In the genomic region with DNA sequence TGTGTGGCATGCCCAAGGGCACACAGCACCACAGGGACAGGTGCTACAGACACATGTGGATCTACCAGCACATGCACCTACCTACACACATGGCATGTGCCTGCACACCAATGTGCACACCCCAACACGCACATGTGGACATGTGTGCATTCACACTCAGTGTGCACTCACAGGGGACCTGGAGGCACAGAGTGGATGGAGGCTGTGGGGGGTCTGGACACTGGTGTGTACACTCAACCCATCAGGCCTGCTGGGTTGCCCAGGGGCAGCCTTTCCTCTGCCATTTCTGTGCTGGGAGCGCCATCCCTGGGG, we compare ENCODE assay signal across 2 cellular contexts.
A peak's percentile ranks its signal among the peaks of the same experiment; 100 is the strongest.
TF ChIP-seq lines count a peak whose summit lies in the region.

No MANE protein-coding gene starts in this region.

TF ChIP-seq in GM23338, 12 proteins besides CTCF, POLR2A, EP300 and RAD21 (continues in another document):
- TF ChIP-seq EZH2phosphoT487 (IDR thresholded peaks at IDR 0.05; ENCODE audit: unreplicated experiment) (no peak), EZH2 (IDR thresholded peaks at IDR 0.05; ENCODE audit: low read depth, unreplicated experiment) (no peak), STAT1 (IDR thresholded peaks at IDR 0.05; ENCODE audit: unreplicated experiment) (no peak), ZNF114 (CRISPR knock-in tag; IDR thresholded peaks at IDR 0.05) (no peak), CREB1 (CRISPR knock-in tag; IDR thresholded peaks at IDR 0.05; ENCODE audit: low read depth) (no peak), JUNB (IDR thresholded peaks at IDR 0.05; ENCODE audit: unreplicated experiment) (no peak), POLR2AphosphoS5 (IDR thresholded peaks at IDR 0.05; ENCODE audit: low read depth) (no peak), NANOG (IDR thresholded peaks at IDR 0.05; ENCODE audit: borderline replicate concordance) (no peak)
- TF ChIP-seq, protein P1, sequence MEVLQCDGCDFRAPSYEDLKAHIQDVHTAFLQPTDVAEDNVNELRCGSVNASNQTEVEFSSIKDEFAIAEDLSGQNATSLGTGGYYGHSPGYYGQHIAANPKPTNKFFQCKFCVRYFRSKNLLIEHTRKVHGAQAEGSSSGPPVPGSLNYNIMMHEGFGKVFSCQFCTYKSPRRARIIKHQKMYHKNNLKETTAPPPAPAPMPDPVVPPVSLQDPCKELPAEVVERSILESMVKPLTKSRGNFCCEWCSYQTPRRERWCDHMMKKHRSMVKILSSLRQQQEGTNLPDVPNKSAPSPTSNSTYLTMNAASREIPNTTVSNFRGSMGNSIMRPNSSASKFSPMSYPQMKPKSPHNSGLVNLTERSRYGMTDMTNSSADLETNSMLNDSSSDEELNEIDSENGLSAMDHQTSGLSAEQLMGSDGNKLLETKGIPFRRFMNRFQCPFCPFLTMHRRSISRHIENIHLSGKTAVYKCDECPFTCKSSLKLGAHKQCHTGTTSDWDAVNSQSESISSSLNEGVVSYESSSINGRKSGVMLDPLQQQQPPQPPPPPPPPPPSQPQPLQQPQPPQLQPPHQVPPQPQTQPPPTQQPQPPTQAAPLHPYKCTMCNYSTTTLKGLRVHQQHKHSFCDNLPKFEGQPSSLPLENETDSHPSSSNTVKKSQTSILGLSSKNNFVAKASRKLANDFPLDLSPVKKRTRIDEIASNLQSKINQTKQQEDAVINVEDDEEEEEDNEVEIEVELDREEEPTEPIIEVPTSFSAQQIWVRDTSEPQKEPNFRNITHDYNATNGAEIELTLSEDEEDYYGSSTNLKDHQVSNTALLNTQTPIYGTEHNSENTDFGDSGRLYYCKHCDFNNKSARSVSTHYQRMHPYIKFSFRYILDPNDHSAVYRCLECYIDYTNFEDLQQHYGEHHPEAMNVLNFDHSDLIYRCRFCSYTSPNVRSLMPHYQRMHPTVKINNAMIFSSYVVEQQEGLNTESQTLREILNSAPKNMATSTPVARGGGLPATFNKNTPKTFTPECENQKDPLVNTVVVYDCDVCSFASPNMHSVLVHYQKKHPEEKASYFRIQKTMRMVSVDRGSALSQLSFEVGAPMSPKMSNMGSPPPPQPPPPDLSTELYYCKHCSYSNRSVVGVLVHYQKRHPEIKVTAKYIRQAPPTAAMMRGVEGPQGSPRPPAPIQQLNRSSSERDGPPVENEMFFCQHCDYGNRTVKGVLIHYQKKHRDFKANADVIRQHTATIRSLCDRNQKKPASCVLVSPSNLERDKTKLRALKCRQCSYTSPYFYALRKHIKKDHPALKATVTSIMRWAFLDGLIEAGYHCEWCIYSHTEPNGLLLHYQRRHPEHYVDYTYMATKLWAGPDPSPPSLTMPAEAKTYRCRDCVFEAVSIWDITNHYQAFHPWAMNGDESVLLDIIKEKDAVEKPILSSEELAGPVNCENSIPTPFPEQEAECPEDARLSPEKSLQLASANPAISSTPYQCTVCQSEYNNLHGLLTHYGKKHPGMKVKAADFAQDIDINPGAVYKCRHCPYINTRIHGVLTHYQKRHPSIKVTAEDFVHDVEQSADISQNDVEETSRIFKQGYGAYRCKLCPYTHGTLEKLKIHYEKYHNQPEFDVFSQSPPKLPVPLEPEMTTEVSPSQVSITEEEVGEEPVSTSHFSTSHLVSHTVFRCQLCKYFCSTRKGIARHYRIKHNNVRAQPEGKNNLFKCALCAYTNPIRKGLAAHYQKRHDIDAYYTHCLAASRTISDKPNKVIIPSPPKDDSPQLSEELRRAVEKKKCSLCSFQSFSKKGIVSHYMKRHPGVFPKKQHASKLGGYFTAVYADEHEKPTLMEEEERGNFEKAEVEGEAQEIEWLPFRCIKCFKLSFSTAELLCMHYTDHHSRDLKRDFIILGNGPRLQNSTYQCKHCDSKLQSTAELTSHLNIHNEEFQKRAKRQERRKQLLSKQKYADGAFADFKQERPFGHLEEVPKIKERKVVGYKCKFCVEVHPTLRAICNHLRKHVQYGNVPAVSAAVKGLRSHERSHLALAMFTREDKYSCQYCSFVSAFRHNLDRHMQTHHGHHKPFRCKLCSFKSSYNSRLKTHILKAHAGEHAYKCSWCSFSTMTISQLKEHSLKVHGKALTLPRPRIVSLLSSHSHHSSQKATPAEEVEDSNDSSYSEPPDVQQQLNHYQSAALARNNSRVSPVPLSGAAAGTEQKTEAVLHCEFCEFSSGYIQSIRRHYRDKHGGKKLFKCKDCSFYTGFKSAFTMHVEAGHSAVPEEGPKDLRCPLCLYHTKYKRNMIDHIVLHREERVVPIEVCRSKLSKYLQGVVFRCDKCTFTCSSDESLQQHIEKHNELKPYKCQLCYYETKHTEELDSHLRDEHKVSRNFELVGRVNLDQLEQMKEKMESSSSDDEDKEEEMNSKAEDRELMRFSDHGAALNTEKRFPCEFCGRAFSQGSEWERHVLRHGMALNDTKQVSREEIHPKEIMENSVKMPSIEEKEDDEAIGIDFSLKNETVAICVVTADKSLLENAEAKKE (CRISPR knock-in tag; IDR thresholded peaks at IDR 0.05) = no peak
- TF ChIP-seq, protein P2, sequence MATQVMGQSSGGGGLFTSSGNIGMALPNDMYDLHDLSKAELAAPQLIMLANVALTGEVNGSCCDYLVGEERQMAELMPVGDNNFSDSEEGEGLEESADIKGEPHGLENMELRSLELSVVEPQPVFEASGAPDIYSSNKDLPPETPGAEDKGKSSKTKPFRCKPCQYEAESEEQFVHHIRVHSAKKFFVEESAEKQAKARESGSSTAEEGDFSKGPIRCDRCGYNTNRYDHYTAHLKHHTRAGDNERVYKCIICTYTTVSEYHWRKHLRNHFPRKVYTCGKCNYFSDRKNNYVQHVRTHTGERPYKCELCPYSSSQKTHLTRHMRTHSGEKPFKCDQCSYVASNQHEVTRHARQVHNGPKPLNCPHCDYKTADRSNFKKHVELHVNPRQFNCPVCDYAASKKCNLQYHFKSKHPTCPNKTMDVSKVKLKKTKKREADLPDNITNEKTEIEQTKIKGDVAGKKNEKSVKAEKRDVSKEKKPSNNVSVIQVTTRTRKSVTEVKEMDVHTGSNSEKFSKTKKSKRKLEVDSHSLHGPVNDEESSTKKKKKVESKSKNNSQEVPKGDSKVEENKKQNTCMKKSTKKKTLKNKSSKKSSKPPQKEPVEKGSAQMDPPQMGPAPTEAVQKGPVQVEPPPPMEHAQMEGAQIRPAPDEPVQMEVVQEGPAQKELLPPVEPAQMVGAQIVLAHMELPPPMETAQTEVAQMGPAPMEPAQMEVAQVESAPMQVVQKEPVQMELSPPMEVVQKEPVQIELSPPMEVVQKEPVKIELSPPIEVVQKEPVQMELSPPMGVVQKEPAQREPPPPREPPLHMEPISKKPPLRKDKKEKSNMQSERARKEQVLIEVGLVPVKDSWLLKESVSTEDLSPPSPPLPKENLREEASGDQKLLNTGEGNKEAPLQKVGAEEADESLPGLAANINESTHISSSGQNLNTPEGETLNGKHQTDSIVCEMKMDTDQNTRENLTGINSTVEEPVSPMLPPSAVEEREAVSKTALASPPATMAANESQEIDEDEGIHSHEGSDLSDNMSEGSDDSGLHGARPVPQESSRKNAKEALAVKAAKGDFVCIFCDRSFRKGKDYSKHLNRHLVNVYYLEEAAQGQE (IDR thresholded peaks at IDR 0.05; ENCODE audit: unreplicated experiment) = no peak
- TF ChIP-seq, protein P3, sequence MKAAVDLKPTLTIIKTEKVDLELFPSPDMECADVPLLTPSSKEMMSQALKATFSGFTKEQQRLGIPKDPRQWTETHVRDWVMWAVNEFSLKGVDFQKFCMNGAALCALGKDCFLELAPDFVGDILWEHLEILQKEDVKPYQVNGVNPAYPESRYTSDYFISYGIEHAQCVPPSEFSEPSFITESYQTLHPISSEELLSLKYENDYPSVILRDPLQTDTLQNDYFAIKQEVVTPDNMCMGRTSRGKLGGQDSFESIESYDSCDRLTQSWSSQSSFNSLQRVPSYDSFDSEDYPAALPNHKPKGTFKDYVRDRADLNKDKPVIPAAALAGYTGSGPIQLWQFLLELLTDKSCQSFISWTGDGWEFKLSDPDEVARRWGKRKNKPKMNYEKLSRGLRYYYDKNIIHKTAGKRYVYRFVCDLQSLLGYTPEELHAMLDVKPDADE (IDR thresholded peaks at IDR 0.05) = no peak

TF ChIP-seq in K562, 482 proteins besides CTCF, POLR2A, EP300 and RAD21:
- TF ChIP-seq, protein P4, sequence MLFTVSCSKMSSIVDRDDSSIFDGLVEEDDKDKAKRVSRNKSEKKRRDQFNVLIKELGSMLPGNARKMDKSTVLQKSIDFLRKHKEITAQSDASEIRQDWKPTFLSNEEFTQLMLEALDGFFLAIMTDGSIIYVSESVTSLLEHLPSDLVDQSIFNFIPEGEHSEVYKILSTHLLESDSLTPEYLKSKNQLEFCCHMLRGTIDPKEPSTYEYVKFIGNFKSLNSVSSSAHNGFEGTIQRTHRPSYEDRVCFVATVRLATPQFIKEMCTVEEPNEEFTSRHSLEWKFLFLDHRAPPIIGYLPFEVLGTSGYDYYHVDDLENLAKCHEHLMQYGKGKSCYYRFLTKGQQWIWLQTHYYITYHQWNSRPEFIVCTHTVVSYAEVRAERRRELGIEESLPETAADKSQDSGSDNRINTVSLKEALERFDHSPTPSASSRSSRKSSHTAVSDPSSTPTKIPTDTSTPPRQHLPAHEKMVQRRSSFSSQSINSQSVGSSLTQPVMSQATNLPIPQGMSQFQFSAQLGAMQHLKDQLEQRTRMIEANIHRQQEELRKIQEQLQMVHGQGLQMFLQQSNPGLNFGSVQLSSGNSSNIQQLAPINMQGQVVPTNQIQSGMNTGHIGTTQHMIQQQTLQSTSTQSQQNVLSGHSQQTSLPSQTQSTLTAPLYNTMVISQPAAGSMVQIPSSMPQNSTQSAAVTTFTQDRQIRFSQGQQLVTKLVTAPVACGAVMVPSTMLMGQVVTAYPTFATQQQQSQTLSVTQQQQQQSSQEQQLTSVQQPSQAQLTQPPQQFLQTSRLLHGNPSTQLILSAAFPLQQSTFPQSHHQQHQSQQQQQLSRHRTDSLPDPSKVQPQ (CRISPR knock-in tag; IDR thresholded peaks at IDR 0.05; ENCODE audit: borderline replicate concordance) = no peak
- TF ChIP-seq, protein P5, sequence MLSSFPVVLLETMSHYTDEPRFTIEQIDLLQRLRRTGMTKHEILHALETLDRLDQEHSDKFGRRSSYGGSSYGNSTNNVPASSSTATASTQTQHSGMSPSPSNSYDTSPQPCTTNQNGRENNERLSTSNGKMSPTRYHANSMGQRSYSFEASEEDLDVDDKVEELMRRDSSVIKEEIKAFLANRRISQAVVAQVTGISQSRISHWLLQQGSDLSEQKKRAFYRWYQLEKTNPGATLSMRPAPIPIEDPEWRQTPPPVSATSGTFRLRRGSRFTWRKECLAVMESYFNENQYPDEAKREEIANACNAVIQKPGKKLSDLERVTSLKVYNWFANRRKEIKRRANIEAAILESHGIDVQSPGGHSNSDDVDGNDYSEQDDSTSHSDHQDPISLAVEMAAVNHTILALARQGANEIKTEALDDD (IDR thresholded peaks at IDR 0.05) = no peak
- TF ChIP-seq, protein P6, sequence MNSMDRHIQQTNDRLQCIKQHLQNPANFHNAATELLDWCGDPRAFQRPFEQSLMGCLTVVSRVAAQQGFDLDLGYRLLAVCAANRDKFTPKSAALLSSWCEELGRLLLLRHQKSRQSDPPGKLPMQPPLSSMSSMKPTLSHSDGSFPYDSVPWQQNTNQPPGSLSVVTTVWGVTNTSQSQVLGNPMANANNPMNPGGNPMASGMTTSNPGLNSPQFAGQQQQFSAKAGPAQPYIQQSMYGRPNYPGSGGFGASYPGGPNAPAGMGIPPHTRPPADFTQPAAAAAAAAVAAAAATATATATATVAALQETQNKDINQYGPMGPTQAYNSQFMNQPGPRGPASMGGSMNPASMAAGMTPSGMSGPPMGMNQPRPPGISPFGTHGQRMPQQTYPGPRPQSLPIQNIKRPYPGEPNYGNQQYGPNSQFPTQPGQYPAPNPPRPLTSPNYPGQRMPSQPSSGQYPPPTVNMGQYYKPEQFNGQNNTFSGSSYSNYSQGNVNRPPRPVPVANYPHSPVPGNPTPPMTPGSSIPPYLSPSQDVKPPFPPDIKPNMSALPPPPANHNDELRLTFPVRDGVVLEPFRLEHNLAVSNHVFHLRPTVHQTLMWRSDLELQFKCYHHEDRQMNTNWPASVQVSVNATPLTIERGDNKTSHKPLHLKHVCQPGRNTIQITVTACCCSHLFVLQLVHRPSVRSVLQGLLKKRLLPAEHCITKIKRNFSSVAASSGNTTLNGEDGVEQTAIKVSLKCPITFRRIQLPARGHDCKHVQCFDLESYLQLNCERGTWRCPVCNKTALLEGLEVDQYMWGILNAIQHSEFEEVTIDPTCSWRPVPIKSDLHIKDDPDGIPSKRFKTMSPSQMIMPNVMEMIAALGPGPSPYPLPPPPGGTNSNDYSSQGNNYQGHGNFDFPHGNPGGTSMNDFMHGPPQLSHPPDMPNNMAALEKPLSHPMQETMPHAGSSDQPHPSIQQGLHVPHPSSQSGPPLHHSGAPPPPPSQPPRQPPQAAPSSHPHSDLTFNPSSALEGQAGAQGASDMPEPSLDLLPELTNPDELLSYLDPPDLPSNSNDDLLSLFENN (IDR thresholded peaks at IDR 0.05; ENCODE audit: low read depth in 2 of 2, low read length in 2 of 2) = no peak
- TF ChIP-seq XRCC4 (IDR thresholded peaks at IDR 0.05; ENCODE audit: extremely low read depth, insufficient read depth, insufficient read length) (no peak), ZNF24 (IDR thresholded peaks at IDR 0.05) (no peak), ZNF124 (CRISPR knock-in tag; IDR thresholded peaks at IDR 0.05) (peak; percentile 27; the same call in 1 of the 2 replicates)
